ENCODE assay signal across 27 cellular contexts in the genomic region with DNA sequence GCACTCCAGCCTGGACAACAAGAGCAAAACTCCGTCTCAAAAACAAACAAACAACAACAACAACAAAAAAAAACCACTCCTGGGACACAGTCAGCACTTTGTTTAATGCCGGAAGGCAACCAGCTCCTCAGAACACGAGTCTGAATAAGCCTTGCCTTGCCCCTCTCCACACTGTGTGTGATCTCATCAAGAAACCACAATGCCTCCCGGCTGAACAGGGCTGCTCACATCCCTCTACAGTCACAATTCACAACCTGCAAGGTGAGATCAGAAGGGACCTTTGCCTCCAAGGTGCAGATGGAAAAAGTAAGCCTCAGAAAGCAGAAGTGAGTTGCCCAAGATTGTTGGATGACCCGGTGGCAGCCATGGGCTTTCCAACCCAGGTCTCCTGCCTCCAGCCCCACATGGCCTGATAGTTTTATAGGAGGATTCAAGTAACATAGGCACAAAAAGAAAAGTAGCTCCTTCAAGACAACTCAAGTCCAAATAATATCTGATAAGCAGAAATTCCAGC.
DNase-seq lines count a peak whose midpoint lies in the region; ATAC-seq, FAIRE-seq and TF ChIP-seq lines count a peak whose summit lies in the region.
"Had no signal": no experiment of that assay in that cellular context is flagged by ENCODE, and none has a peak within 500 bp of the region (broad histone marks: within the 10 kb centered on the region; RNA-seq: fewer than 3 reads in every experiment).

No MANE protein-coding gene starts in this region.

- BruUV-seq in Caco-2 (replicated peaks; lab: Mats Ljungman, UMichigan) = no TSS peak

- POLR2A ChIA-PET in Caco-2 (lab: Charles Lee) = no interaction called here

- H3K4me3 Mint-ChIP-seq in T-helper 1 cell treated with Interleukin-12 subunit alpha and Interleukin-12 subunit beta and Interleukin-4 antibody, amounts not matched to agents 30 μg/mL and 1 μg/mL, for 36 hours = no peak overlapping the region
- no peak overlapping the region for H3K4me3 Mint-ChIP-seq in Caco-2 (ENCODE audit: unreplicated experiment)
- H3K4me3 Mint-ChIP-seq: activated naive CD8-positive, alpha-beta T cell; CD14-positive monocyte; naive thymus-derived CD8-positive, alpha-beta T cell; T-cell had no signal

- no peaks in the 10 kb centered on the region for H3K36me3 ChIP-seq in Caco-2 (ENCODE audit: control insufficient read depth, insufficient read depth, low read length)
- H3K36me3 ChIP-seq: ascending aorta, HAP-1, SJSA1, stomach, thyroid gland had no signal

- TF ChIP-seq CTCF in Caco-2 (IDR thresholded peaks at IDR 0.05; ENCODE audit: insufficient read depth in 1 of 2, low read depth in 1 of 2, low read length in 1 of 2, severe bottlenecking in 1 of 2, unreplicated experiment in 1 of 2) = no peak

- no peaks in the 10 kb centered on the region for H3K9me3 Mint-ChIP-seq in T-helper 1 cell treated with Interleukin-12 subunit alpha and Interleukin-12 subunit beta and Interleukin-4 antibody, amounts not matched to agents 30 μg/mL and 1 μg/mL, for 36 hours
- H3K9me3 Mint-ChIP-seq in Caco-2 (ENCODE audit: unreplicated experiment) = no peaks in the 10 kb centered on the region
- H3K9me3 Mint-ChIP-seq: naive thymus-derived CD8-positive, alpha-beta T cell; T-cell had no signal

- peak overlapping the region; percentile 50 for H3K27ac Mint-ChIP-seq in T-helper 1 cell treated with Interleukin-12 subunit alpha and Interleukin-12 subunit beta and Interleukin-4 antibody, amounts not matched to agents 30 μg/mL and 1 μg/mL, for 36 hours
- no peak overlapping the region for H3K27ac Mint-ChIP-seq in Caco-2 (ENCODE audit: unreplicated experiment)
- H3K27ac Mint-ChIP-seq: activated naive CD8-positive, alpha-beta T cell; CD14-positive monocyte; T-cell had no signal

- ATAC-seq in HG03520 (IDR thresholded peaks at IDR 0.05; ENCODE audit: unreplicated experiment) = no peak
- ATAC-seq: left ventricle myocardium superior; naive thymus-derived CD8-positive, alpha-beta T cell; T-cell had no signal

- peaks cover 13% of the 10 kb centered on the region for H3K36me3 Mint-ChIP-seq in T-helper 1 cell treated with Interleukin-12 subunit alpha and Interleukin-12 subunit beta and Interleukin-4 antibody, amounts not matched to agents 30 μg/mL and 1 μg/mL, for 36 hours (ENCODE audit: low read depth)
- H3K36me3 Mint-ChIP-seq in Caco-2 (ENCODE audit: insufficient read depth, unreplicated experiment) = no peaks in the 10 kb centered on the region
- H3K36me3 Mint-ChIP-seq: activated naive CD8-positive, alpha-beta T cell; CD14-positive monocyte; naive thymus-derived CD8-positive, alpha-beta T cell; T-cell had no signal

- no peaks in the 10 kb centered on the region for H3K4me1 ChIP-seq in Caco-2
- H3K4me1 ChIP-seq: ascending aorta, HAP-1, SJSA1, stomach, thyroid gland had no signal

- peaks cover 22% of the 10 kb centered on the region for H3K4me1 Mint-ChIP-seq in T-helper 1 cell treated with Interleukin-12 subunit alpha and Interleukin-12 subunit beta and Interleukin-4 antibody, amounts not matched to agents 30 μg/mL and 1 μg/mL, for 36 hours (ENCODE audit: low read depth)
- H3K4me1 Mint-ChIP-seq in Caco-2 (ENCODE audit: low read depth, unreplicated experiment) = no peaks in the 10 kb centered on the region
- H3K4me1 Mint-ChIP-seq: CD14-positive monocyte; naive thymus-derived CD8-positive, alpha-beta T cell had no signal

- CTCF ChIA-PET in Caco-2 (lab: Charles Lee) = no interaction called here

- DNase-seq in T-helper 1 cell (no peak), H4 (ENCODE audit: low spot score) (peak; percentile 48), islet precursor cell (peak; percentile 78), GM19239 (ENCODE audit: insufficient read length, low spot score) (no peak), Caco-2 (no peak)
- peak; percentile 15 for DNase-seq in activated CD8-positive, alpha-beta memory T cell treated with anti-CD3 and anti-CD28 coated beads, Interleukin-2, amount 50 U/mL, for 48 hours
- DNase-seq: caudate nucleus, dermis blood vessel endothelial cell, left ventricle myocardium superior, midbrain, NCI-H1436, NCI-H2081 treated with DMSO at 0.1 percent for 48 hours, NCI-H226, RPMI8226, thyroid gland had no signal

- no peaks in the 10 kb centered on the region; the same call in 1 of the 2 replicates for H3K27me3 ChIP-seq in Caco-2 (replicated peaks; ENCODE audit: control insufficient read depth, insufficient read depth, low read length)
- H3K27me3 ChIP-seq: ascending aorta, SJSA1, thyroid gland had no signal

- H3K4me3 ChIP-seq in Caco-2 (ENCODE audit: low read depth, low read length) = no peak overlapping the region
- H3K4me3 ChIP-seq: ascending aorta, HAP-1, SJSA1, stomach, thyroid gland had no signal

- intact Hi-C loops in Caco-2 (cut with micrococcal nuclease; ENCODE audit: unreplicated experiment) = no loop called here

- no peak for FAIRE-seq in GM19239 (lab: Jason Lieb, UNC)
- FAIRE-seq: HTR-8/SVneo, islet of Langerhans had no signal

- no peaks in the 10 kb centered on the region for H3K9me3 ChIP-seq in Caco-2
- H3K9me3 ChIP-seq: ascending aorta, HAP-1, SJSA1, stomach, thyroid gland had no signal

- H3K27me3 Mint-ChIP-seq in T-helper 1 cell treated with Interleukin-12 subunit alpha and Interleukin-12 subunit beta and Interleukin-4 antibody, amounts not matched to agents 30 μg/mL and 1 μg/mL, for 36 hours (ENCODE audit: low read depth) = no peaks in the 10 kb centered on the region
- peaks cover 16% of the 10 kb centered on the region for H3K27me3 Mint-ChIP-seq in Caco-2 (ENCODE audit: insufficient read depth, unreplicated experiment)
- H3K27me3 Mint-ChIP-seq: activated naive CD8-positive, alpha-beta T cell had no signal

Comparison
In these comparisons a context has a peak if more than half of its experiments do, and no peak if none do; other contexts are left out.
1. DNase-seq: peak in H4 (single experiment), activated CD8-positive, alpha-beta memory T cell treated with anti-CD3 and anti-CD28 coated beads, Interleukin-2, amount 50 U/mL, for 48 hours (single experiment) and islet precursor cell (single experiment); none in T-helper 1 cell (0 of 5), GM19239 (single experiment) and Caco-2 (0 of 2).